12 cellular contexts compared by ENCODE assay signal in genomic region chr19:54199401-54199800, GRCh38. TPM values are rescaled to one million over a fixed set of nuclear protein-coding genes. Genes with fewer than 3 reads are reported as not detected.
DNase-seq lines count a peak whose midpoint lies in the region; ATAC-seq and TF ChIP-seq lines count a peak whose summit lies in the region.
"Had no signal": no experiment of that assay in that cellular context is flagged by ENCODE, and none has a peak within 500 bp of the region (broad histone marks: within the 10 kb centered on the region; RNA-seq: fewer than 3 reads in every experiment).

No MANE protein-coding gene starts in this region.

- H4K20me1 ChIP-seq in OCI-LY3 (ENCODE audit: insufficient read depth, low read length): peaks cover 32% of the 10 kb centered on the region

- H3K27ac Mint-ChIP-seq in activated CD4-positive, alpha-beta T cell treated with anti-CD3 and anti-CD28 coated beads, Interleukin-2, amount 10 ng/mL, durations not matched to agents 7 days and 5 days: peak overlapping the region; percentile 43

- no peaks in the 10 kb centered on the region for H3K27me3 Mint-ChIP-seq in activated CD4-positive, alpha-beta T cell treated with anti-CD3 and anti-CD28 coated beads, Interleukin-2, amount 10 ng/mL, durations not matched to agents 7 days and 5 days

- intact Hi-C loops in gastrocnemius medialis (cut with DNase I; ENCODE audit: low total_unique reads): no loop called here

- ATAC-seq in gastrocnemius medialis (no peak), HG03039 (IDR thresholded peaks at IDR 0.05; ENCODE audit: unreplicated experiment) (no peak), HG02759 (IDR thresholded peaks at IDR 0.05; ENCODE audit: unreplicated experiment) (no peak)

- peaks cover 39% of the 10 kb centered on the region for H3K36me3 Mint-ChIP-seq in activated CD4-positive, alpha-beta T cell treated with anti-CD3 and anti-CD28 coated beads, Interleukin-2, amount 10 ng/mL, durations not matched to agents 7 days and 5 days (ENCODE audit: low read depth)

- H3K79me2 ChIP-seq in OCI-LY3 (ENCODE audit: low read length): peaks cover 51% of the 10 kb centered on the region

- peaks cover 39% of the 10 kb centered on the region for H3K4me1 Mint-ChIP-seq in activated CD4-positive, alpha-beta T cell treated with anti-CD3 and anti-CD28 coated beads, Interleukin-2, amount 10 ng/mL, durations not matched to agents 7 days and 5 days

- DNase-seq in activated CD4-positive, alpha-beta T cell treated with anti-CD3 and anti-CD28 coated beads, Interleukin-2, amount 10 ng/mL, durations not matched to agents 7 days and 5 days: no peak
- DNase-seq in activated CD4-positive, alpha-beta T cell treated with anti-CD3 and anti-CD28 coated beads, Interleukin-2, amount 50 U/mL, for 1 hour: no peak
- DNase-seq in dedifferentiated amniotic fluid mesenchymal stem cell (ENCODE audit: extremely low spot score): peak; percentile 12
- no peak for DNase-seq in gastrocnemius medialis
- DNase-seq in anterior cingulate cortex (lab: John Stamatoyannopoulos, UW): no peak
- DNase-seq: heart right ventricle, MV-4-11 had no signal

- CTCF ChIA-PET in activated CD4-positive, alpha-beta T cell treated with anti-CD3 and anti-CD28 coated beads, Interleukin-2, amount 10 ng/mL, durations not matched to agents 7 days and 5 days (lab: Charles Lee): interaction anchor here (0.6 to 0.7 kb wide), 2 partner anchors 40 to 757 kb away, joined by 3 to 6 read pairs; no protein-coding TSS in a partner anchor

- H3K4me3 ChIP-seq in OCI-LY3 (ENCODE audit: low read length): no peak overlapping the region
- no peak overlapping the region for H3K4me3 ChIP-seq in gastrocnemius medialis

- no peak overlapping the region for H3K9ac ChIP-seq in OCI-LY3 (ENCODE audit: low read length)

- H3K27ac ChIP-seq in OCI-LY3 (ENCODE audit: low read length) (no peak overlapping the region), gastrocnemius medialis (peak overlapping the region; percentile 5 to 95 (median 92))

- H2AFZ ChIP-seq in OCI-LY3 (ENCODE audit: low read depth, low read length): no peak overlapping the region

- H3K27me3 ChIP-seq in OCI-LY3 (ENCODE audit: low read depth, low read length) (no peaks in the 10 kb centered on the region), gastrocnemius medialis (no peaks in the 10 kb centered on the region)
- H3K27me3 ChIP-seq: heart right ventricle had no signal

- peaks cover 45% of the 10 kb centered on the region for H3K36me3 ChIP-seq in OCI-LY3 (replicated peaks; ENCODE audit: low read depth, low read length)
- peaks cover 0 to 28% of the 10 kb centered on the region in 2 donors for H3K36me3 ChIP-seq in gastrocnemius medialis

- POLR2A ChIA-PET in activated CD4-positive, alpha-beta T cell treated with anti-CD3 and anti-CD28 coated beads, Interleukin-2, amount 10 ng/mL, durations not matched to agents 7 days and 5 days (lab: Charles Lee): interaction anchor here (0.9 kb wide), 1 partner anchor 8 kb away, joined by 4 read pairs; the partner anchor contains the start of gene TSEN34

- peak overlapping the region; percentile 87 for H3K4me2 ChIP-seq in OCI-LY3 (ENCODE audit: low read length)

- no peaks in the 10 kb centered on the region for H3K9me3 Mint-ChIP-seq in activated CD4-positive, alpha-beta T cell treated with anti-CD3 and anti-CD28 coated beads, Interleukin-2, amount 10 ng/mL, durations not matched to agents 7 days and 5 days

- peak overlapping the region; percentile 66 for H3K4me3 Mint-ChIP-seq in activated CD4-positive, alpha-beta T cell treated with anti-CD3 and anti-CD28 coated beads, Interleukin-2, amount 10 ng/mL, durations not matched to agents 7 days and 5 days

- H3K4me1 ChIP-seq in OCI-LY3 (ENCODE audit: low read length): peaks cover 34% of the 10 kb centered on the region
- peaks cover 32 to 34% of the 10 kb centered on the region in 2 donors for H3K4me1 ChIP-seq in gastrocnemius medialis

- in situ Hi-C loops in gastrocnemius medialis (cut with MboI; ENCODE audit: low sequenced_read_pairs in 4 of 4): no loop called here

- TF ChIP-seq POLR2A in gastrocnemius medialis (IDR thresholded peaks at IDR 0.05): no peak

- no peak for TF ChIP-seq CTCF in OCI-LY3 (IDR thresholded peaks at IDR 0.05; ENCODE audit: low read depth, low read length)
- TF ChIP-seq CTCF in gastrocnemius medialis (IDR thresholded peaks at IDR 0.05 in 4 of 5, conservative IDR thresholded peaks at IDR 0.05 in 1 of 5): no peak

- no peaks in the 10 kb centered on the region for H3K9me3 ChIP-seq in OCI-LY3 (ENCODE audit: insufficient read depth, low read length)
- no peaks in the 10 kb centered on the region for H3K9me3 ChIP-seq in gastrocnemius medialis
- H3K9me3 ChIP-seq: heart right ventricle had no signal

RNA-seq across cellular contexts. Expression of gene RPS9, which starts 1.3 kb away (rescaled TPM):
- 1,000 to 10,000 TPM; 1,257 to 1,351 TPM for total RNA-seq in activated CD4-positive, alpha-beta T cell treated with anti-CD3 and anti-CD28 coated beads, Interleukin-2, amount 10 ng/mL, durations not matched to agents 7 days and 5 days
- total RNA-seq in gastrocnemius medialis: 1,000 to 10,000 TPM; 1,002 to 1,381 (median 1,253) TPM

RNA-seq across cellular contexts. Expression of gene TSEN34, which starts 8.3 kb away (rescaled TPM):
- 10 to 100 TPM in 1 of 2 experiments, 1 to 10 TPM in 1; 7.9 to 10.2 TPM for total RNA-seq in activated CD4-positive, alpha-beta T cell treated with anti-CD3 and anti-CD28 coated beads, Interleukin-2, amount 10 ng/mL, durations not matched to agents 7 days and 5 days
- 10 to 100 TPM; 40.9 to 48.9 (median 43.9) TPM for total RNA-seq in gastrocnemius medialis

RNA-seq across cellular contexts. Expression of gene MBOAT7, which starts 10.0 kb away (rescaled TPM):
- 10 to 100 TPM; 56.0 to 61.0 TPM for total RNA-seq in activated CD4-positive, alpha-beta T cell treated with anti-CD3 and anti-CD28 coated beads, Interleukin-2, amount 10 ng/mL, durations not matched to agents 7 days and 5 days
- 10 to 100 TPM; 11.6 to 36.4 (median 19.3) TPM for total RNA-seq in gastrocnemius medialis

RNA-seq across cellular contexts. Expression of gene LILRB3, which starts 23.4 kb away (rescaled TPM):
- 1 to 10 TPM in 1 of 2 experiments, under 1 TPM in 1; 0.62 to 2.0 TPM for total RNA-seq in activated CD4-positive, alpha-beta T cell treated with anti-CD3 and anti-CD28 coated beads, Interleukin-2, amount 10 ng/mL, durations not matched to agents 7 days and 5 days
- 1 to 10 TPM in 2 of 4 donors, under 1 TPM in 1, not detected in 1; 0.51 to 7.1 (median 3.6) TPM for total RNA-seq in gastrocnemius medialis
- total RNA-seq: lung microvascular endothelial cell, NCI-H460 had no signal

RNA-seq across cellular contexts. Expression of gene TMC4, which starts 26.4 kb away (rescaled TPM):
- total RNA-seq in activated CD4-positive, alpha-beta T cell treated with anti-CD3 and anti-CD28 coated beads, Interleukin-2, amount 10 ng/mL, durations not matched to agents 7 days and 5 days: 1 to 10 TPM; 4.6 to 4.9 TPM
- 1 to 10 TPM in 1 of 4 donors, under 1 TPM in 1, not detected in 2; 0.87 to 1.6 TPM for total RNA-seq in gastrocnemius medialis
- total RNA-seq: lung microvascular endothelial cell had no signal
